In the genomic region with DNA sequence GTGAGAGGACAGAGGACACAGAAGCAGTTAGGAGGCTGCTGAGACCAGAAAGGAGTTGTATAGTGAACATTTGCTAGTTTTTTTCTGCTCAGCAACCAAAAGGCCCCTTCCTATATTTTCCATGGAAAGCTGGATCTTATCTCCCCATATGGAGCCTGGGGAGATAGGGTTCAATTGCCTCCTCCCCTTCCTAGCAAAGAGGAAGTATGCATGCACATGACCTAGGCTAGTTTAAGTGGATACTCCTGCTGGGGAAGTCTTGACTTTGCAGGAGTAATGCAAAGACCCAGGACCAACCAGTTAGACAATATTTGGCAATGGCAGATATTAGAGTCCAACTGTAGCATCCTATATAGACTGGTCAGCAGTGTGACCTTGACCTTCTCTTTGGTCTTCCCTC, we compare ENCODE assay signal across 2 cellular contexts.
TF ChIP-seq lines count a peak whose summit lies in the region.

No MANE protein-coding gene starts in this region.

TF ChIP-seq in SK-N-SH, 30 proteins besides CTCF, POLR2A, EP300 and RAD21 (continued from another document):
- TF ChIP-seq, protein P1, sequence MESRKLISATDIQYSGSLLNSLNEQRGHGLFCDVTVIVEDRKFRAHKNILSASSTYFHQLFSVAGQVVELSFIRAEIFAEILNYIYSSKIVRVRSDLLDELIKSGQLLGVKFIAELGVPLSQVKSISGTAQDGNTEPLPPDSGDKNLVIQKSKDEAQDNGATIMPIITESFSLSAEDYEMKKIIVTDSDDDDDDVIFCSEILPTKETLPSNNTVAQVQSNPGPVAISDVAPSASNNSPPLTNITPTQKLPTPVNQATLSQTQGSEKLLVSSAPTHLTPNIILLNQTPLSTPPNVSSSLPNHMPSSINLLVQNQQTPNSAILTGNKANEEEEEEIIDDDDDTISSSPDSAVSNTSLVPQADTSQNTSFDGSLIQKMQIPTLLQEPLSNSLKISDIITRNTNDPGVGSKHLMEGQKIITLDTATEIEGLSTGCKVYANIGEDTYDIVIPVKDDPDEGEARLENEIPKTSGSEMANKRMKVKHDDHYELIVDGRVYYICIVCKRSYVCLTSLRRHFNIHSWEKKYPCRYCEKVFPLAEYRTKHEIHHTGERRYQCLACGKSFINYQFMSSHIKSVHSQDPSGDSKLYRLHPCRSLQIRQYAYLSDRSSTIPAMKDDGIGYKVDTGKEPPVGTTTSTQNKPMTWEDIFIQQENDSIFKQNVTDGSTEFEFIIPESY (IDR thresholded peaks at IDR 0.05; ENCODE audit: borderline replicate concordance, low read depth): no peak
- TF ChIP-seq TCF12 (IDR thresholded peaks at IDR 0.05): no peak
- no peak for TF ChIP-seq TEAD4 (IDR thresholded peaks at IDR 0.05; ENCODE audit: borderline replicate concordance, insufficient read depth)
- no peak for TF ChIP-seq TAF1 (IDR thresholded peaks at IDR 0.05; ENCODE audit: borderline replicate concordance, low read depth, low read length)
- no peak for TF ChIP-seq NFIC (IDR thresholded peaks at IDR 0.05; ENCODE audit: borderline replicate concordance)
- TF ChIP-seq, protein P2, sequence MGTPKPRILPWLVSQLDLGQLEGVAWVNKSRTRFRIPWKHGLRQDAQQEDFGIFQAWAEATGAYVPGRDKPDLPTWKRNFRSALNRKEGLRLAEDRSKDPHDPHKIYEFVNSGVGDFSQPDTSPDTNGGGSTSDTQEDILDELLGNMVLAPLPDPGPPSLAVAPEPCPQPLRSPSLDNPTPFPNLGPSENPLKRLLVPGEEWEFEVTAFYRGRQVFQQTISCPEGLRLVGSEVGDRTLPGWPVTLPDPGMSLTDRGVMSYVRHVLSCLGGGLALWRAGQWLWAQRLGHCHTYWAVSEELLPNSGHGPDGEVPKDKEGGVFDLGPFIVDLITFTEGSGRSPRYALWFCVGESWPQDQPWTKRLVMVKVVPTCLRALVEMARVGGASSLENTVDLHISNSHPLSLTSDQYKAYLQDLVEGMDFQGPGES (IDR thresholded peaks at IDR 0.05; ENCODE audit: low read depth, low read length): no peak

TF ChIP-seq in SK-N-SH treated with all-trans-retinoic acid at 6 μM for 48 hours, 23 proteins besides CTCF, POLR2A, EP300 and RAD21 (continued from another document):
- TF ChIP-seq, protein P3, sequence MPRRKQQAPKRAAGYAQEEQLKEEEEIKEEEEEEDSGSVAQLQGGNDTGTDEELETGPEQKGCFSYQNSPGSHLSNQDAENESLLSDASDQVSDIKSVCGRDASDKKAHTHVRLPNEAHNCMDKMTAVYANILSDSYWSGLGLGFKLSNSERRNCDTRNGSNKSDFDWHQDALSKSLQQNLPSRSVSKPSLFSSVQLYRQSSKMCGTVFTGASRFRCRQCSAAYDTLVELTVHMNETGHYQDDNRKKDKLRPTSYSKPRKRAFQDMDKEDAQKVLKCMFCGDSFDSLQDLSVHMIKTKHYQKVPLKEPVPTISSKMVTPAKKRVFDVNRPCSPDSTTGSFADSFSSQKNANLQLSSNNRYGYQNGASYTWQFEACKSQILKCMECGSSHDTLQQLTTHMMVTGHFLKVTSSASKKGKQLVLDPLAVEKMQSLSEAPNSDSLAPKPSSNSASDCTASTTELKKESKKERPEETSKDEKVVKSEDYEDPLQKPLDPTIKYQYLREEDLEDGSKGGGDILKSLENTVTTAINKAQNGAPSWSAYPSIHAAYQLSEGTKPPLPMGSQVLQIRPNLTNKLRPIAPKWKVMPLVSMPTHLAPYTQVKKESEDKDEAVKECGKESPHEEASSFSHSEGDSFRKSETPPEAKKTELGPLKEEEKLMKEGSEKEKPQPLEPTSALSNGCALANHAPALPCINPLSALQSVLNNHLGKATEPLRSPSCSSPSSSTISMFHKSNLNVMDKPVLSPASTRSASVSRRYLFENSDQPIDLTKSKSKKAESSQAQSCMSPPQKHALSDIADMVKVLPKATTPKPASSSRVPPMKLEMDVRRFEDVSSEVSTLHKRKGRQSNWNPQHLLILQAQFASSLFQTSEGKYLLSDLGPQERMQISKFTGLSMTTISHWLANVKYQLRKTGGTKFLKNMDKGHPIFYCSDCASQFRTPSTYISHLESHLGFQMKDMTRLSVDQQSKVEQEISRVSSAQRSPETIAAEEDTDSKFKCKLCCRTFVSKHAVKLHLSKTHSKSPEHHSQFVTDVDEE (CRISPR knock-in tag; IDR thresholded peaks at IDR 0.05): no peak
- TF ChIP-seq ZNF70 (CRISPR knock-in tag; IDR thresholded peaks at IDR 0.05): no peak
- TF ChIP-seq ZFP3 (CRISPR knock-in tag; IDR thresholded peaks at IDR 0.05): no peak
- no peak for TF ChIP-seq ISL1 (CRISPR knock-in tag; IDR thresholded peaks at IDR 0.05)
- TF ChIP-seq PPARA (CRISPR knock-in tag; IDR thresholded peaks at IDR 0.05; ENCODE audit: borderline replicate concordance): no peak
- TF ChIP-seq GLIS3 (CRISPR knock-in tag; IDR thresholded peaks at IDR 0.05): no peak
- TF ChIP-seq, protein P4, sequence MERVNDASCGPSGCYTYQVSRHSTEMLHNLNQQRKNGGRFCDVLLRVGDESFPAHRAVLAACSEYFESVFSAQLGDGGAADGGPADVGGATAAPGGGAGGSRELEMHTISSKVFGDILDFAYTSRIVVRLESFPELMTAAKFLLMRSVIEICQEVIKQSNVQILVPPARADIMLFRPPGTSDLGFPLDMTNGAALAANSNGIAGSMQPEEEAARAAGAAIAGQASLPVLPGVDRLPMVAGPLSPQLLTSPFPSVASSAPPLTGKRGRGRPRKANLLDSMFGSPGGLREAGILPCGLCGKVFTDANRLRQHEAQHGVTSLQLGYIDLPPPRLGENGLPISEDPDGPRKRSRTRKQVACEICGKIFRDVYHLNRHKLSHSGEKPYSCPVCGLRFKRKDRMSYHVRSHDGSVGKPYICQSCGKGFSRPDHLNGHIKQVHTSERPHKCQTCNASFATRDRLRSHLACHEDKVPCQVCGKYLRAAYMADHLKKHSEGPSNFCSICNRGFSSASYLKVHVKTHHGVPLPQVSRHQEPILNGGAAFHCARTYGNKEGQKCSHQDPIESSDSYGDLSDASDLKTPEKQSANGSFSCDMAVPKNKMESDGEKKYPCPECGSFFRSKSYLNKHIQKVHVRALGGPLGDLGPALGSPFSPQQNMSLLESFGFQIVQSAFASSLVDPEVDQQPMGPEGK (CRISPR knock-in tag; IDR thresholded peaks at IDR 0.05; ENCODE audit: borderline replicate concordance): no peak
- no peak for TF ChIP-seq OSR1 (CRISPR knock-in tag; IDR thresholded peaks at IDR 0.05)
- TF ChIP-seq, protein P5, sequence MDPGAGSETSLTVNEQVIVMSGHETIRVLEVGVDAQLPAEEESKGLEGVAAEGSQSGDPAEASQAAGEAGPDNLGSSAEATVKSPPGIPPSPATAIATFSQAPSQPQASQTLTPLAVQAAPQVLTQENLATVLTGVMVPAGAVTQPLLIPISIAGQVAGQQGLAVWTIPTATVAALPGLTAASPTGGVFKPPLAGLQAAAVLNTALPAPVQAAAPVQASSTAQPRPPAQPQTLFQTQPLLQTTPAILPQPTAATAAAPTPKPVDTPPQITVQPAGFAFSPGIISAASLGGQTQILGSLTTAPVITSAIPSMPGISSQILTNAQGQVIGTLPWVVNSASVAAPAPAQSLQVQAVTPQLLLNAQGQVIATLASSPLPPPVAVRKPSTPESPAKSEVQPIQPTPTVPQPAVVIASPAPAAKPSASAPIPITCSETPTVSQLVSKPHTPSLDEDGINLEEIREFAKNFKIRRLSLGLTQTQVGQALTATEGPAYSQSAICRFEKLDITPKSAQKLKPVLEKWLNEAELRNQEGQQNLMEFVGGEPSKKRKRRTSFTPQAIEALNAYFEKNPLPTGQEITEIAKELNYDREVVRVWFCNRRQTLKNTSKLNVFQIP (CRISPR knock-in tag; IDR thresholded peaks at IDR 0.05; ENCODE audit: borderline replicate concordance, low read depth): no peak
- TF ChIP-seq ZNF565 (CRISPR knock-in tag; conservative IDR thresholded peaks at IDR 0.05; ENCODE audit: low read depth): no peak
- no peak for TF ChIP-seq CSDC2 (CRISPR knock-in tag; IDR thresholded peaks at IDR 0.05)
- TF ChIP-seq, protein P6, sequence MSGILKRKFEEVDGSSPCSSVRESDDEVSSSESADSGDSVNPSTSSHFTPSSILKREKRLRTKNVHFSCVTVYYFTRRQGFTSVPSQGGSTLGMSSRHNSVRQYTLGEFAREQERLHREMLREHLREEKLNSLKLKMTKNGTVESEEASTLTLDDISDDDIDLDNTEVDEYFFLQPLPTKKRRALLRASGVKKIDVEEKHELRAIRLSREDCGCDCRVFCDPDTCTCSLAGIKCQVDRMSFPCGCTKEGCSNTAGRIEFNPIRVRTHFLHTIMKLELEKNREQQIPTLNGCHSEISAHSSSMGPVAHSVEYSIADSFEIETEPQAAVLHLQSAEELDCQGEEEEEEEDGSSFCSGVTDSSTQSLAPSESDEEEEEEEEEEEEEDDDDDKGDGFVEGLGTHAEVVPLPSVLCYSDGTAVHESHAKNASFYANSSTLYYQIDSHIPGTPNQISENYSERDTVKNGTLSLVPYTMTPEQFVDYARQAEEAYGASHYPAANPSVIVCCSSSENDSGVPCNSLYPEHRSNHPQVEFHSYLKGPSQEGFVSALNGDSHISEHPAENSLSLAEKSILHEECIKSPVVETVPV (CRISPR knock-in tag; IDR thresholded peaks at IDR 0.05): no peak
- TF ChIP-seq TCF4 (CRISPR knock-in tag; IDR thresholded peaks at IDR 0.05; ENCODE audit: borderline replicate concordance): no peak
